11 cellular contexts compared by ENCODE assay signal in genomic region chr20:25227317-25227831, GRCh38. TPM values are rescaled to one million over a fixed set of nuclear protein-coding genes. Genes with fewer than 3 reads are reported as not detected.
A peak's percentile ranks its signal among the peaks of the same experiment; 100 is the strongest.
DNase-seq lines count a peak whose midpoint lies in the region; ATAC-seq, FAIRE-seq and TF ChIP-seq lines count a peak whose summit lies in the region.
"Had no signal": no experiment of that assay in that cellular context is flagged by ENCODE, and none has a peak within 500 bp of the region (broad histone marks: within the 10 kb centered on the region; RNA-seq: fewer than 3 reads in every experiment).

No MANE protein-coding gene starts in this region.

- H3K4me3 Mint-ChIP-seq in mesothelial cell of epicardium = no peak overlapping the region
- no peak overlapping the region for H3K4me3 Mint-ChIP-seq in effector memory CD8-positive, alpha-beta T cell

- H3K9me1 ChIP-seq in endothelial cell of umbilical vein (replicated peaks; ENCODE audit: control insufficient read depth, extremely low read depth, insufficient read depth, low read length) = no peaks in the 10 kb centered on the region

- H3K4me2 ChIP-seq in A549 = peak overlapping the region; percentile 43
- H3K4me2 ChIP-seq in endothelial cell of umbilical vein (ENCODE audit: insufficient read depth, low read length) = no peak overlapping the region

- H3K9me3 ChIP-seq in A549 (no peaks in the 10 kb centered on the region), endothelial cell of umbilical vein (replicated peaks; ENCODE audit: control insufficient read depth, insufficient read depth, low read length) (no peaks in the 10 kb centered on the region)
- H3K9me3 ChIP-seq: Peyer's patch had no signal

- H3K27me3 Mint-ChIP-seq in mesothelial cell of epicardium (ENCODE audit: low read depth) = no peaks in the 10 kb centered on the region
- H3K27me3 Mint-ChIP-seq in effector memory CD8-positive, alpha-beta T cell = no peaks in the 10 kb centered on the region

- peak overlapping the region; percentile 16 for H3K27ac Mint-ChIP-seq in mesothelial cell of epicardium
- no peak overlapping the region for H3K27ac Mint-ChIP-seq in effector memory CD8-positive, alpha-beta T cell

- H3K9me3 Mint-ChIP-seq in mesothelial cell of epicardium = no peaks in the 10 kb centered on the region
- no peaks in the 10 kb centered on the region for H3K9me3 Mint-ChIP-seq in effector memory CD8-positive, alpha-beta T cell

- peaks cover 10% of the 10 kb centered on the region for H3K4me1 Mint-ChIP-seq in mesothelial cell of epicardium
- no peaks in the 10 kb centered on the region for H3K4me1 Mint-ChIP-seq in effector memory CD8-positive, alpha-beta T cell (ENCODE audit: low read depth in 2 of 2)

- H3K27ac ChIP-seq in A549 (peak overlapping the region; percentile 79 to 88), endothelial cell of umbilical vein (ENCODE audit: insufficient read depth, low read depth, low read length) (no peak overlapping the region)

- ATAC-seq in A549 (no peak), GM18511 (IDR thresholded peaks at IDR 0.05; ENCODE audit: unreplicated experiment) (no peak)
- no peak for ATAC-seq in effector memory CD8-positive, alpha-beta T cell (replicated peaks)

- DNase-seq in A549 (ENCODE audit: low read depth in 1 of 2, low spot score in 1 of 2) (peak in 1 of 2 experiments; percentile 68), NCI-H2196 treated with DMSO at 0.1 percent for 48 hours (lab: John Stamatoyannopoulos, UW; ENCODE audit: unreplicated experiment) (peak; percentile 11), endothelial cell of umbilical vein (ENCODE audit: low read depth, low spot score) (peak; percentile 47), mesothelial cell of epicardium (ENCODE audit: low spot score in 2 of 2, unreplicated experiment in 2 of 2) (no peak), KG1 (lab: John Stamatoyannopoulos, UW) (no peak)
- DNase-seq in stimulated activated CD4-positive, alpha-beta T cell treated with anti-CD3 and anti-CD28 coated beads, Interleukin-15, amount 100 ng/mL, for 24 hours = no peak
- DNase-seq in effector memory CD8-positive, alpha-beta T cell = no peak
- DNase-seq: activated effector memory CD4-positive, alpha-beta T cell treated with Interleukin-2 at 50 U/mL for 16 hours; Peyer's patch had no signal

- intact Hi-C loops in endothelial cell of umbilical vein (cut with micrococcal nuclease) = no loop called here

- H2AFZ ChIP-seq in endothelial cell of umbilical vein (ENCODE audit: low read depth, low read length) = no peak overlapping the region

- CTCF ChIA-PET in A549 (lab: Yijun Ruan, JAX) = interaction anchor here (0.6 to 18.2 kb wide), 7 partner anchors 9 to 171 kb away, joined by 3 to 300 read pairs (median 4); partner anchors contain the start of gene PYGB
- CTCF ChIA-PET in endothelial cell of umbilical vein (lab: Charles Lee) = interaction anchor here (2.2 to 9.7 kb wide), 2 partner anchors 20 to 172 kb away, joined by 7 to 93 read pairs; partner anchors contain the start of gene PYGB

- POLR2A ChIA-PET in A549 (lab: Yijun Ruan, JAX) = interaction anchor here (0.6 to 8.8 kb wide), 2 partner anchors 10 to 20 kb away, joined by 3 to 60 read pairs; partner anchors contain the start of gene PYGB
- POLR2A ChIA-PET in endothelial cell of umbilical vein (lab: Charles Lee) = no interaction called here

- dilution Hi-C loops in endothelial cell of umbilical vein (cut with MboI; ENCODE audit: extremely low pct_ligation_motif_present, low sequenced_read_pairs) = no loop called here

- BruUV-seq in endothelial cell of umbilical vein (replicated peaks; lab: Mats Ljungman, UMichigan) = no TSS peak

- peaks cover 0 to 3% of the 10 kb centered on the region in 2 experiments for H3K36me3 ChIP-seq in endothelial cell of umbilical vein (ENCODE audit: control insufficient read depth in 2 of 2, extremely low read depth in 1 of 2, insufficient read depth in 2 of 2, low read length in 2 of 2)

- 44% methylated on average over 12 of the region's 12 CpGs for WGBS in A549 (ENCODE audit: missing lambda C conversion rate)

- no peaks in the 10 kb centered on the region for H3K79me2 ChIP-seq in endothelial cell of umbilical vein (ENCODE audit: control insufficient read depth, insufficient read depth, low read length)

- TF ChIP-seq POLR2A in A549 (IDR thresholded peaks at IDR 0.05; ENCODE audit: low read length) (no peak), endothelial cell of umbilical vein (IDR thresholded peaks at IDR 0.05; ENCODE audit: low read depth, low read length) (no peak)

- H3K4me3 ChIP-seq in A549 (no peak overlapping the region), endothelial cell of umbilical vein (replicated peaks in 1 of 3; ENCODE audit: insufficient read depth in 1 of 3, low read depth in 1 of 3, low read length in 3 of 3) (no peak overlapping the region)
- H3K4me3 ChIP-seq: Peyer's patch had no signal

- TF ChIP-seq CTCF in A549 (IDR thresholded peaks at IDR 0.05) (no peak), endothelial cell of umbilical vein (IDR thresholded peaks at IDR 0.05; ENCODE audit: extremely low read depth in 1 of 2, insufficient read depth in 1 of 2, low read depth in 1 of 2, low read length in 2 of 2) (no peak), mesothelial cell of epicardium (IDR thresholded peaks at IDR 0.05; ENCODE audit: unreplicated experiment) (no peak)

- no peaks in the 10 kb centered on the region for H3K36me3 Mint-ChIP-seq in mesothelial cell of epicardium
- peaks cover 10% of the 10 kb centered on the region for H3K36me3 Mint-ChIP-seq in effector memory CD8-positive, alpha-beta T cell (ENCODE audit: insufficient read depth)

- no peak for TF ChIP-seq RAD21 in A549 (conservative IDR thresholded peaks at IDR 0.05 in 1 of 2, IDR thresholded peaks at IDR 0.05 in 1 of 2)

- TF ChIP-seq EP300 in A549 (IDR thresholded peaks at IDR 0.05) = no peak

- no peaks in the 10 kb centered on the region for H4K20me1 ChIP-seq in endothelial cell of umbilical vein (replicated peaks; ENCODE audit: control insufficient read depth, extremely low read depth, insufficient read depth, low read length)

- no peaks in the 10 kb centered on the region for H3K27me3 ChIP-seq in endothelial cell of umbilical vein (ENCODE audit: control insufficient read depth in 2 of 2, insufficient read depth in 2 of 2, low read length in 2 of 2)
- H3K27me3 ChIP-seq: Peyer's patch had no signal

- peaks cover 71% of the 10 kb centered on the region for H3K4me1 ChIP-seq in A549
- peaks cover 18% of the 10 kb centered on the region for H3K4me1 ChIP-seq in endothelial cell of umbilical vein (ENCODE audit: control insufficient read depth, extremely low read depth, insufficient read depth, low read length)

- FAIRE-seq in A549 (lab: Jason Lieb, UNC) = peak; percentile 73
- peak; percentile 86 for FAIRE-seq in endothelial cell of umbilical vein (lab: Jason Lieb, UNC)
- FAIRE-seq: GM19239 had no signal

- H3K9ac ChIP-seq in endothelial cell of umbilical vein (replicated peaks; ENCODE audit: extremely low read depth, insufficient read depth, low read length) = no peak overlapping the region

TF ChIP-seq in endothelial cell of umbilical vein, 7 proteins besides CTCF, POLR2A, EP300 and RAD21 (continues in another document):
- no peak for TF ChIP-seq EZH2 (IDR thresholded peaks at IDR 0.05; ENCODE audit: borderline replicate concordance, low read depth, low read length, severe bottlenecking)
- TF ChIP-seq GATA2 (IDR thresholded peaks at IDR 0.05; ENCODE audit: insufficient read depth, insufficient read length, low read depth, low read length) = no peak
- no peak for TF ChIP-seq MAX (IDR thresholded peaks at IDR 0.05; ENCODE audit: insufficient read depth, insufficient read length)
- TF ChIP-seq POLR2AphosphoS5 (IDR thresholded peaks at IDR 0.05; ENCODE audit: insufficient read depth, low read depth, low read length) = no peak
- TF ChIP-seq FOS (IDR thresholded peaks at IDR 0.05; ENCODE audit: borderline replicate concordance, insufficient read depth, low read length) = no peak
- no peak for TF ChIP-seq MYC (IDR thresholded peaks at IDR 0.05; ENCODE audit: low read depth, low read length)

RNA-seq across cellular contexts. Expression of gene PYGB, which starts 20.5 kb away (rescaled TPM):
- 100 and 113 TPM in 2 replicates for polyA plus RNA-seq in A549 (2011; rRNA removed)
- 80.7 and 98.5 TPM in 2 replicates for polyA plus RNA-seq in A549 (2012; cell fraction: cytosol; rRNA removed)
- 252 and 288 TPM in 2 replicates for polyA plus RNA-seq in A549 (2012; cell fraction: nucleus; rRNA removed)
- 85.5 to 93.7 TPM (median 93.2 TPM) in 3 replicates for polyA plus RNA-seq in A549 (2017; fragmentation: RNase III; extraction: RNeasy Plus Mini Kit Qiagen cat#74134 plus additional on column Dnase treatment)
- 178 and 188 TPM in 2 replicates for polyA minus RNA-seq in A549 (2011; rRNA and poly(A)+ RNA removed)
- total RNA-seq in endothelial cell of umbilical vein = 57.2 and 60.2 TPM in 2 replicates
- 36.1 and 39.5 TPM in 2 replicates for polyA plus RNA-seq in endothelial cell of umbilical vein
- 34.7 and 35.1 TPM in 2 replicates for polyA plus RNA-seq in endothelial cell of umbilical vein (2011; cell fraction: cytosol; rRNA removed)
- 77.3 and 91.5 TPM in 2 replicates for polyA plus RNA-seq in endothelial cell of umbilical vein (2011; cell fraction: nucleus; rRNA removed)
- 74.6 and 78.9 TPM in 2 replicates for polyA plus RNA-seq in endothelial cell of umbilical vein (2012)
- polyA minus RNA-seq in endothelial cell of umbilical vein = 53.3 and 57.9 TPM in 2 replicates
- polyA minus RNA-seq in endothelial cell of umbilical vein (2011; cell fraction: cytosol; rRNA and poly(A)+ RNA removed) = 11.0 TPM
- polyA minus RNA-seq in endothelial cell of umbilical vein (2011; cell fraction: nucleus; rRNA and poly(A)+ RNA removed) = 20.6 and 25.1 TPM in 2 replicates
- total RNA-seq in mesothelial cell of epicardium = 46.6 to 48.0 TPM (median 47.4 TPM) in 3 replicates

RNA-seq across cellular contexts. Expression of gene ENTPD6, which starts 31.9 kb away (rescaled TPM):
- polyA plus RNA-seq in A549 (2011; rRNA removed) = 85.7 and 95.4 TPM in 2 replicates
- 121 and 136 TPM in 2 replicates for polyA plus RNA-seq in A549 (2012; cell fraction: cytosol; rRNA removed)
- 433 and 486 TPM in 2 replicates for polyA plus RNA-seq in A549 (2012; cell fraction: nucleus; rRNA removed)
- 86.9 to 90.0 TPM (median 87.0 TPM) in 3 replicates for polyA plus RNA-seq in A549 (2017; fragmentation: RNase III; extraction: RNeasy Plus Mini Kit Qiagen cat#74134 plus additional on column Dnase treatment)
- 77.7 and 83.6 TPM in 2 replicates for polyA minus RNA-seq in A549 (2011; rRNA and poly(A)+ RNA removed)
- total RNA-seq in endothelial cell of umbilical vein = 51.2 and 52.2 TPM in 2 replicates
- polyA plus RNA-seq in endothelial cell of umbilical vein = 86.3 and 87.0 TPM in 2 replicates
- 57.3 and 62.1 TPM in 2 replicates for polyA plus RNA-seq in endothelial cell of umbilical vein (2011; cell fraction: cytosol; rRNA removed)
- polyA plus RNA-seq in endothelial cell of umbilical vein (2011; cell fraction: nucleus; rRNA removed) = 119 and 126 TPM in 2 replicates
- polyA plus RNA-seq in endothelial cell of umbilical vein (2012) = 50.9 and 69.0 TPM in 2 replicates
- polyA minus RNA-seq in endothelial cell of umbilical vein = 57.4 and 58.9 TPM in 2 replicates
- polyA minus RNA-seq in endothelial cell of umbilical vein (2011; cell fraction: cytosol; rRNA and poly(A)+ RNA removed) = 10.8 TPM
- polyA minus RNA-seq in endothelial cell of umbilical vein (2011; cell fraction: nucleus; rRNA and poly(A)+ RNA removed) = 26.4 and 27.4 TPM in 2 replicates
- total RNA-seq in mesothelial cell of epicardium = 59.3 to 68.6 TPM (median 67.8 TPM) in 3 replicates

Comparison
In these comparisons a context has a peak if more than half of its experiments do, and no peak if none do; other contexts are left out.
1. DNase-seq: peak in NCI-H2196 treated with DMSO at 0.1 percent for 48 hours (single experiment) and endothelial cell of umbilical vein (single experiment); none in mesothelial cell of epicardium (0 of 2), stimulated activated CD4-positive, alpha-beta T cell treated with anti-CD3 and anti-CD28 coated beads, Interleukin-15, amount 100 ng/mL, for 24 hours (single experiment), KG1 (single experiment) and effector memory CD8-positive, alpha-beta T cell (0 of 3).